Comparison of ENCODE assay signal across 17 cellular contexts in genomic region chrX:123779908-123780396, GRCh38. TPM values are rescaled to one million over a fixed set of nuclear protein-coding genes. Genes with fewer than 3 reads are reported as not detected.
DNase-seq lines count a peak whose midpoint lies in the region; ATAC-seq lines count a peak whose summit lies in the region.
"Had no signal": no experiment of that assay in that cellular context is flagged by ENCODE, and none has a peak within 500 bp of the region (broad histone marks: within the 10 kb centered on the region; RNA-seq: fewer than 3 reads in every experiment).

No MANE protein-coding gene starts in this region.

- peak overlapping the region; percentile 37 for H4K91ac ChIP-seq in trophoblast cell (ENCODE audit: low read depth, low read length)

- no peak overlapping the region for H3K27ac Mint-ChIP-seq in stimulated activated effector memory CD8-positive, alpha-beta T cell treated with anti-CD3 and anti-CD28 coated beads, Interleukin-12 subunit alpha, Interleukin-12 subunit beta, amount 100 ng/mL, for 72 hours
- no peak overlapping the region for H3K27ac Mint-ChIP-seq in activated CD4-positive, alpha-beta T cell treated with anti-CD3 and anti-CD28 coated beads for 36 hours
- H3K27ac Mint-ChIP-seq: immature natural killer cell had no signal

- no peaks in the 10 kb centered on the region for H3K9me3 Mint-ChIP-seq in stimulated activated effector memory CD8-positive, alpha-beta T cell treated with anti-CD3 and anti-CD28 coated beads, Interleukin-12 subunit alpha, Interleukin-12 subunit beta, amount 100 ng/mL, for 72 hours
- H3K9me3 Mint-ChIP-seq in activated CD4-positive, alpha-beta T cell treated with anti-CD3 and anti-CD28 coated beads for 36 hours (ENCODE audit: low read depth), result no peaks in the 10 kb centered on the region
- H3K9me3 Mint-ChIP-seq: immature natural killer cell had no signal

- DNase-seq in DMS79 (lab: John Stamatoyannopoulos, UW) (peak; percentile 18), NCI-H146 treated with DMSO at 0.1 percent for 48 hours (lab: John Stamatoyannopoulos, UW; ENCODE audit: unreplicated experiment) (peak; percentile 52), trophoblast cell (no peak), NCI-H2227 (lab: John Stamatoyannopoulos, UW; ENCODE audit: unreplicated experiment) (no peak)
- DNase-seq in stimulated activated effector memory CD8-positive, alpha-beta T cell treated with anti-CD3 and anti-CD28 coated beads, Interleukin-12 subunit alpha, Interleukin-12 subunit beta, amount 100 ng/mL, for 72 hours (ENCODE audit: low spot score in 2 of 2), result no peak
- no peak for DNase-seq in activated CD4-positive, alpha-beta T cell treated with anti-CD3 and anti-CD28 coated beads for 36 hours
- DNase-seq: activated CD4-positive, alpha-beta T cell treated with anti-CD3 and anti-CD28 coated beads, Interleukin-2, amount 50 U/mL, for 1 hour; activated naive CD4-positive, alpha-beta T cell treated with anti-CD3 and anti-CD28 coated beads, Interleukin-2, amount 50 U/mL, for 16 hours; C1 segment of cervical spinal cord; EL; immature natural killer cell; mesenchymal stem cell; NCI-H226; upper lobe of left lung had no signal

- H3K4me1 Mint-ChIP-seq in stimulated activated effector memory CD8-positive, alpha-beta T cell treated with anti-CD3 and anti-CD28 coated beads, Interleukin-12 subunit alpha, Interleukin-12 subunit beta, amount 100 ng/mL, for 72 hours, result no peaks in the 10 kb centered on the region
- H3K4me1 Mint-ChIP-seq in activated CD4-positive, alpha-beta T cell treated with anti-CD3 and anti-CD28 coated beads for 36 hours, result peaks cover 3% of the 10 kb centered on the region

- H3K23ac ChIP-seq in trophoblast cell (ENCODE audit: low read length), result no peak overlapping the region

- no peak overlapping the region for H2BK120ac ChIP-seq in trophoblast cell (ENCODE audit: insufficient read depth, low read length, poor library complexity)

- H3K4ac ChIP-seq in trophoblast cell (ENCODE audit: low read depth, low read length), result no peak overlapping the region

- ATAC-seq in esophagus mucosa, result peak; percentile 39
- ATAC-seq in stimulated activated effector memory CD8-positive, alpha-beta T cell treated with anti-CD3 and anti-CD28 coated beads, Interleukin-12 subunit alpha, Interleukin-12 subunit beta, amount 100 ng/mL, for 72 hours, result no peak
- ATAC-seq in activated CD4-positive, alpha-beta T cell treated with anti-CD3 and anti-CD28 coated beads for 36 hours, result no peak

- H3K4me3 Mint-ChIP-seq in stimulated activated effector memory CD8-positive, alpha-beta T cell treated with anti-CD3 and anti-CD28 coated beads, Interleukin-12 subunit alpha, Interleukin-12 subunit beta, amount 100 ng/mL, for 72 hours, result no peak overlapping the region
- H3K4me3 Mint-ChIP-seq in activated CD4-positive, alpha-beta T cell treated with anti-CD3 and anti-CD28 coated beads for 36 hours, result no peak overlapping the region
- H3K4me3 Mint-ChIP-seq: immature natural killer cell had no signal

- no peak overlapping the region for H3K4me2 ChIP-seq in trophoblast cell (ENCODE audit: low read length)

- no peak overlapping the region for H4K12ac ChIP-seq in trophoblast cell (ENCODE audit: low read depth, low read length)

- peak overlapping the region; percentile 70 for H3K27ac ChIP-seq in trophoblast cell (ENCODE audit: low read depth, low read length)
- H3K27ac ChIP-seq: coronary artery, SJSA1, upper lobe of left lung had no signal

- H3K27me3 ChIP-seq in trophoblast cell (ENCODE audit: insufficient read depth, low read length), result no peaks in the 10 kb centered on the region
- H3K27me3 ChIP-seq: SJSA1, upper lobe of left lung had no signal

- no CpG with 5 or more reads among the region's 1 CpG for WGBS in trophoblast cell (ENCODE audit: extremely low coverage, insufficient coverage, insufficient read length)

- no peak overlapping the region for H3K9ac ChIP-seq in trophoblast cell (ENCODE audit: low read length)

- no peaks in the 10 kb centered on the region for H3K27me3 Mint-ChIP-seq in activated CD4-positive, alpha-beta T cell treated with anti-CD3 and anti-CD28 coated beads for 36 hours

- no peak overlapping the region for H3K18ac ChIP-seq in trophoblast cell (ENCODE audit: low read length)

- H2AK5ac ChIP-seq in trophoblast cell (ENCODE audit: low read length), result no peak overlapping the region

- H3K79me2 ChIP-seq in trophoblast cell (ENCODE audit: control insufficient read depth, insufficient read depth, low read length, poor library complexity), result no peaks in the 10 kb centered on the region

- no peaks in the 10 kb centered on the region for H3K36me3 Mint-ChIP-seq in stimulated activated effector memory CD8-positive, alpha-beta T cell treated with anti-CD3 and anti-CD28 coated beads, Interleukin-12 subunit alpha, Interleukin-12 subunit beta, amount 100 ng/mL, for 72 hours
- H3K36me3 Mint-ChIP-seq in activated CD4-positive, alpha-beta T cell treated with anti-CD3 and anti-CD28 coated beads for 36 hours (ENCODE audit: low read depth), result no peaks in the 10 kb centered on the region
- H3K36me3 Mint-ChIP-seq: immature natural killer cell had no signal

- H2AFZ ChIP-seq in trophoblast cell (ENCODE audit: insufficient read depth, low read length, poor library complexity), result no peak overlapping the region

- H2BK5ac ChIP-seq in trophoblast cell (ENCODE audit: low read depth, low read length, poor library complexity), result peak overlapping the region; percentile 56

- no peak overlapping the region for H4K8ac ChIP-seq in trophoblast cell (ENCODE audit: low read depth, low read length)

- CTCF ChIA-PET in activated CD4-positive, alpha-beta T cell treated with anti-CD3 and anti-CD28 coated beads for 36 hours (lab: Charles Lee), result no interaction called here

- H3K9me3 ChIP-seq in trophoblast cell (ENCODE audit: insufficient read depth, low read depth, low read length), result no peaks in the 10 kb centered on the region
- H3K9me3 ChIP-seq: SJSA1, upper lobe of left lung had no signal

- intact Hi-C loops in activated CD4-positive, alpha-beta T cell treated with anti-CD3 and anti-CD28 coated beads for 36 hours (cut with DNase I, micrococcal nuclease), result loop anchor here in 1 of 2 experiments (10.0 kb wide), 1 partner anchor 325 kb away; no protein-coding TSS in a partner anchor

- POLR2A ChIA-PET in activated CD4-positive, alpha-beta T cell treated with anti-CD3 and anti-CD28 coated beads for 36 hours (lab: Charles Lee), result no interaction called here

- peak overlapping the region; percentile 80 for H2BK12ac ChIP-seq in trophoblast cell (ENCODE audit: low read length)

- H3K14ac ChIP-seq in trophoblast cell (ENCODE audit: low read length), result no peak overlapping the region

- H3K4me1 ChIP-seq in trophoblast cell (ENCODE audit: control insufficient read depth in 1 of 2, insufficient read depth in 2 of 2, low read length in 2 of 2), result peaks cover 5% of the 10 kb centered on the region in 2 experiments
- H3K4me1 ChIP-seq: SJSA1, upper lobe of left lung had no signal

- no peak overlapping the region for H3K4me3 ChIP-seq in trophoblast cell (ENCODE audit: low read depth, low read length)
- H3K4me3 ChIP-seq: coronary artery, SJSA1, upper lobe of left lung had no signal

- no peaks in the 10 kb centered on the region for H3K36me3 ChIP-seq in trophoblast cell (ENCODE audit: control insufficient read depth in 1 of 2, insufficient read depth in 2 of 2, low read length in 2 of 2)
- H3K36me3 ChIP-seq: SJSA1, upper lobe of left lung had no signal

- H3K79me1 ChIP-seq in trophoblast cell (ENCODE audit: low read length), result peaks cover 5% of the 10 kb centered on the region

RNA-seq across cellular contexts. Expression of gene THOC2, which starts 47.1 kb away (rescaled TPM):
- total RNA-seq in esophagus mucosa, result 33.0 TPM
- polyA plus RNA-seq in trophoblast cell (2013), result 56.1 and 57.1 TPM in 2 replicates
- 10 to 100 TPM; 80.7 to 85.4 TPM for total RNA-seq in activated CD4-positive, alpha-beta T cell treated with anti-CD3 and anti-CD28 coated beads for 36 hours

Comparison
In these comparisons a context has a peak if more than half of its experiments do, and no peak if none do; other contexts are left out.
1. DNase-seq: peak in DMS79 (single experiment) and NCI-H146 treated with DMSO at 0.1 percent for 48 hours (single experiment); none in trophoblast cell (0 of 2), stimulated activated effector memory CD8-positive, alpha-beta T cell treated with anti-CD3 and anti-CD28 coated beads, Interleukin-12 subunit alpha, Interleukin-12 subunit beta, amount 100 ng/mL, for 72 hours (0 of 2), activated CD4-positive, alpha-beta T cell treated with anti-CD3 and anti-CD28 coated beads for 36 hours (single experiment) and NCI-H2227 (single experiment).